In genomic region chr3:143040264-143040879, GRCh38 we compare ENCODE assay signal across 9 cellular contexts. TPM values are rescaled to one million over a fixed set of nuclear protein-coding genes. Genes with fewer than 3 reads are reported as not detected.
DNase-seq lines count a peak whose midpoint lies in the region; ATAC-seq and TF ChIP-seq lines count a peak whose summit lies in the region.
"Had no signal": no experiment of that assay in that cellular context is flagged by ENCODE, and none has a peak within 500 bp of the region (broad histone marks: within the 10 kb centered on the region; RNA-seq: fewer than 3 reads in every experiment).

No MANE protein-coding gene starts in this region.

- TF ChIP-seq CTCF in GM10266 (IDR thresholded peaks at IDR 0.05; ENCODE audit: control insufficient read depth, insufficient read depth, low read depth, missing control alignments) (peak; percentile 18), chondrocyte (IDR thresholded peaks at IDR 0.05) (peak; percentile 83), osteoblast (IDR thresholded peaks at IDR 0.05; ENCODE audit: extremely low read depth, low read depth, low read length) (peak; percentile 61), WTC11 (IDR thresholded peaks at IDR 0.05) (no peak)

- H3K27ac ChIP-seq in osteoblast (ENCODE audit: low read depth, low read length), result no peak overlapping the region

- H3K27me3 ChIP-seq in osteoblast (ENCODE audit: insufficient read depth, low read length), result no peaks in the 10 kb centered on the region

- no peaks in the 10 kb centered on the region for H3K9me3 ChIP-seq in osteoblast (ENCODE audit: low read depth, low read length)

- H3K27me3 Mint-ChIP-seq in chondrocyte (ENCODE audit: low read depth), result no peaks in the 10 kb centered on the region
- no peaks in the 10 kb centered on the region for H3K27me3 Mint-ChIP-seq in WTC11 (ENCODE audit: low read depth)
- H3K27me3 Mint-ChIP-seq: activated naive CD8-positive, alpha-beta T cell treated with anti-CD3 and anti-CD28 coated beads, Interleukin-2, amount 10 ng/mL, durations not matched to agents 7 days and 5 days had no signal

- ATAC-seq in WTC11 (no peak), HG03378 (IDR thresholded peaks at IDR 0.05; ENCODE audit: unreplicated experiment) (no peak), GM18909 (IDR thresholded peaks at IDR 0.05; ENCODE audit: poor library complexity, unreplicated experiment) (no peak)

- H3K4me1 Mint-ChIP-seq in chondrocyte (ENCODE audit: low read depth), result peaks cover 2% of the 10 kb centered on the region
- H3K4me1 Mint-ChIP-seq in WTC11, result no peaks in the 10 kb centered on the region

- H3K4me3 Mint-ChIP-seq in chondrocyte (ENCODE audit: unreplicated experiment), result no peak overlapping the region
- H3K4me3 Mint-ChIP-seq in WTC11, result no peak overlapping the region
- H3K4me3 Mint-ChIP-seq: activated naive CD8-positive, alpha-beta T cell treated with anti-CD3 and anti-CD28 coated beads, Interleukin-2, amount 10 ng/mL, durations not matched to agents 7 days and 5 days had no signal

- no peak overlapping the region for H3K27ac Mint-ChIP-seq in chondrocyte (ENCODE audit: unreplicated experiment)
- H3K27ac Mint-ChIP-seq in WTC11, result no peak overlapping the region
- H3K27ac Mint-ChIP-seq: activated naive CD8-positive, alpha-beta T cell treated with anti-CD3 and anti-CD28 coated beads, Interleukin-2, amount 10 ng/mL, durations not matched to agents 7 days and 5 days had no signal

- H3K36me3 ChIP-seq in osteoblast (ENCODE audit: insufficient read depth, low read length), result peaks cover 19% of the 10 kb centered on the region

- POLR2A ChIA-PET in WTC11 (lab: Charles Lee), result no interaction called here

- CTCF ChIA-PET in WTC11 (lab: Charles Lee), result interaction anchor here (0.5 to 1.4 kb wide), 5 partner anchors 9 to 212 kb away, joined by 3 to 6 read pairs (median 5); no protein-coding TSS in a partner anchor

- no peak overlapping the region for H3K4me3 ChIP-seq in osteoblast (ENCODE audit: insufficient read depth, low read length)

- no peak for DNase-seq in GM10266 (ENCODE audit: extremely low spot score)
- DNase-seq in NCI-H1694 treated with DMSO at 0.1 percent for 48 hours (lab: John Stamatoyannopoulos, UW), result peak; percentile 36
- DNase-seq in chondrocyte (ENCODE audit: low spot score), result no peak
- DNase-seq in osteoblast (ENCODE audit: insufficient read length, low spot score, missing footprints), result peak; percentile 25
- DNase-seq in stimulated activated CD8-positive, alpha-beta memory T cell treated with anti-CD3 and anti-CD28 coated beads, Interleukin-4, amount 100 ng/mL, for 48 hours, result no peak
- DNase-seq in WTC11 (ENCODE audit: low spot score), result no peak
- DNase-seq: activated naive CD8-positive, alpha-beta T cell treated with anti-CD3 and anti-CD28 coated beads, Interleukin-2, amount 10 ng/mL, durations not matched to agents 7 days and 5 days had no signal

- no peaks in the 10 kb centered on the region for H3K4me1 ChIP-seq in osteoblast (ENCODE audit: insufficient read depth, low read length)

- H3K9me3 Mint-ChIP-seq in chondrocyte (ENCODE audit: low read depth), result no peaks in the 10 kb centered on the region
- H3K9me3 Mint-ChIP-seq in WTC11, result peaks cover 2% of the 10 kb centered on the region; the same call in 1 of the 2 replicates
- H3K9me3 Mint-ChIP-seq: activated naive CD8-positive, alpha-beta T cell treated with anti-CD3 and anti-CD28 coated beads, Interleukin-2, amount 10 ng/mL, durations not matched to agents 7 days and 5 days had no signal

- no peak overlapping the region for H3K4me2 ChIP-seq in osteoblast (ENCODE audit: insufficient read depth, low read length)

- H3K36me3 Mint-ChIP-seq in chondrocyte (ENCODE audit: low read depth) (peaks cover 12% of the 10 kb centered on the region), WTC11 (peaks cover 61% of the 10 kb centered on the region)

- H4K20me1 ChIP-seq in osteoblast (ENCODE audit: insufficient read depth, low read length), result no peaks in the 10 kb centered on the region

- H2AFZ ChIP-seq in osteoblast (ENCODE audit: low read length), result no peak overlapping the region

- H3K79me2 ChIP-seq in osteoblast (ENCODE audit: insufficient read depth, low read length), result no peaks in the 10 kb centered on the region

TF ChIP-seq in WTC11, 78 proteins besides CTCF, POLR2A, EP300 and RAD21:
- TF ChIP-seq FOXK1 (CRISPR knock-in tag; IDR thresholded peaks at IDR 0.05) (no peak), PRRX2 (CRISPR knock-in tag; IDR thresholded peaks at IDR 0.05) (no peak), NR1H2 (CRISPR knock-in tag; IDR thresholded peaks at IDR 0.05) (no peak), E2F4 (CRISPR knock-in tag; IDR thresholded peaks at IDR 0.05; ENCODE audit: borderline replicate concordance, low read depth) (no peak), NFATC4 (CRISPR knock-in tag; IDR thresholded peaks at IDR 0.05) (no peak)
TF ChIP-seq in WTC11: peak in this region for 0.

RNA-seq across cellular contexts. Expression of gene U2SURP, which starts 39.0 kb away (rescaled TPM):
- total RNA-seq in chondrocyte (63.0 to 72.9 TPM (median 63.7 TPM) in 3 replicates), osteoblast (85.0 and 85.5 TPM in 2 replicates), WTC11 (2021) (111 to 133 TPM (median 117 TPM) in 3 replicates)

Comparison
In these comparisons a context has a peak if more than half of its experiments do, and no peak if none do; other contexts are left out.
1. DNase-seq: peak in NCI-H1694 treated with DMSO at 0.1 percent for 48 hours (single experiment) and osteoblast (single experiment); none in GM10266 (single experiment), chondrocyte (single experiment), stimulated activated CD8-positive, alpha-beta memory T cell treated with anti-CD3 and anti-CD28 coated beads, Interleukin-4, amount 100 ng/mL, for 48 hours (single experiment) and WTC11 (single experiment).